In the genomic region with DNA sequence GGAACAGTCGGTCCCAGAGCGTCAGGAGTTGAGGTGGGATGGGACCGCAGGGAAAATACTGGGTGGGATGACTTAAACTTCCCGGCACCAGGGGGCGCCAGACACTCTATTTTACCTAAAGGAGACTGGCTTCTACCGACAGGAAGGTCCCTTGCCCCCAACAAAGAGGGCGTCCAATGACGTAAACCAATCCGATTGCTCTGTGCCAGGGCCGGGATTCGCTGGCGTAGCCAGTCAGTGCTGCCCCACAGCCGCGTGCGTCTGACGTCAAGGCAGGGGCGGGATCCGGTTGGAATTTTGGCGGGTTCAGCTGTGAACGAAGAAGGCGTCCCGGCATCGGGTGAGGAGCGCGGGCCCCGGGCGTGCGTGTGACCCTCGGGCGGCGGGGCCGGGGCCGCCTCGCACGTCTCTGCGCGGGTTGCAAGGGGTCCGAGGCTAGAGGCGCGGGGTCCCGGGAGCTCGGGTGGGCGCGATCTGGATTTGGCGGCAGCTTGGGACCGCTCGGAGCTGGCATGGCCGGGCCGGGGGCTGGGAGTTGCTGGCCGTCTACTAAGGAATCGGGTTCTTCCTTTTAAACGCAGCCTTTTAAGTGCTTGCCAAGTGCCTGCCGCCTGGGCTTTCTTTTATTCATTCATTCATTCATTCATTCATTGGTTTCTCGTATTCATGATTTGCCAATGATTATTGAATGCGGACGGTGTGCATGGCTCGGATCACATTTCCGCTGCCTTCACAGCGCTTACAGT, we compare ENCODE assay signal across 1 cellular context.
TF ChIP-seq lines count a peak whose summit lies in the region.

A gene (plus strand): TSS at position 292 of the 746 bp plus-strand sequence. CDS start 2,645 bp downstream, outside the sequence.

TF ChIP-seq in K562, 482 proteins besides CTCF, POLR2A, EP300 and RAD21 (continued from another document and continues in another):
- TF ChIP-seq, protein P1, sequence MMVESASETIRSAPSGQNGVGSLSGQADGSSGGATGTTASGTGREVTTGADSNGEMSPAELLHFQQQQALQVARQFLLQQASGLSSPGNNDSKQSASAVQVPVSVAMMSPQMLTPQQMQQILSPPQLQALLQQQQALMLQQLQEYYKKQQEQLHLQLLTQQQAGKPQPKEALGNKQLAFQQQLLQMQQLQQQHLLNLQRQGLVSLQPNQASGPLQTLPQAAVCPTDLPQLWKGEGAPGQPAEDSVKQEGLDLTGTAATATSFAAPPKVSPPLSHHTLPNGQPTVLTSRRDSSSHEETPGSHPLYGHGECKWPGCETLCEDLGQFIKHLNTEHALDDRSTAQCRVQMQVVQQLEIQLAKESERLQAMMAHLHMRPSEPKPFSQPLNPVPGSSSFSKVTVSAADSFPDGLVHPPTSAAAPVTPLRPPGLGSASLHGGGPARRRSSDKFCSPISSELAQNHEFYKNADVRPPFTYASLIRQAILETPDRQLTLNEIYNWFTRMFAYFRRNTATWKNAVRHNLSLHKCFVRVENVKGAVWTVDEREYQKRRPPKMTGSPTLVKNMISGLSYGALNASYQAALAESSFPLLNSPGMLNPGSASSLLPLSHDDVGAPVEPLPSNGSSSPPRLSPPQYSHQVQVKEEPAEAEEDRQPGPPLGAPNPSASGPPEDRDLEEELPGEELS (CRISPR knock-in tag; IDR thresholded peaks at IDR 0.05; ENCODE audit: borderline replicate concordance), result no peak
- TF ChIP-seq, protein P2, sequence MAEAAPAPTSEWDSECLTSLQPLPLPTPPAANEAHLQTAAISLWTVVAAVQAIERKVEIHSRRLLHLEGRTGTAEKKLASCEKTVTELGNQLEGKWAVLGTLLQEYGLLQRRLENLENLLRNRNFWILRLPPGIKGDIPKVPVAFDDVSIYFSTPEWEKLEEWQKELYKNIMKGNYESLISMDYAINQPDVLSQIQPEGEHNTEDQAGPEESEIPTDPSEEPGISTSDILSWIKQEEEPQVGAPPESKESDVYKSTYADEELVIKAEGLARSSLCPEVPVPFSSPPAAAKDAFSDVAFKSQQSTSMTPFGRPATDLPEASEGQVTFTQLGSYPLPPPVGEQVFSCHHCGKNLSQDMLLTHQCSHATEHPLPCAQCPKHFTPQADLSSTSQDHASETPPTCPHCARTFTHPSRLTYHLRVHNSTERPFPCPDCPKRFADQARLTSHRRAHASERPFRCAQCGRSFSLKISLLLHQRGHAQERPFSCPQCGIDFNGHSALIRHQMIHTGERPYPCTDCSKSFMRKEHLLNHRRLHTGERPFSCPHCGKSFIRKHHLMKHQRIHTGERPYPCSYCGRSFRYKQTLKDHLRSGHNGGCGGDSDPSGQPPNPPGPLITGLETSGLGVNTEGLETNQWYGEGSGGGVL (CRISPR knock-in tag; IDR thresholded peaks at IDR 0.05), result no peak
- TF ChIP-seq BHLHE40 (IDR thresholded peaks at IDR 0.05; ENCODE audit: low read length) (peak; percentile 73), CHCHD3 (CRISPR knock-in tag; IDR thresholded peaks at IDR 0.05) (no peak), ZNF551 (CRISPR knock-in tag; IDR thresholded peaks at IDR 0.05) (no peak), TSC22D4 (tag; IDR thresholded peaks at IDR 0.05) (no peak), COPS2 (conservative IDR thresholded peaks at IDR 0.05) (no peak), SIN3B (IDR thresholded peaks at IDR 0.05; ENCODE audit: low read depth) (no peak), ZNF12 (CRISPR knock-in tag; IDR thresholded peaks at IDR 0.05) (0 out of 2 replicates have a peak, but pooled peaks have one; percentile 39), STAG1 (CRISPR knock-in tag; IDR thresholded peaks at IDR 0.05; ENCODE audit: borderline replicate concordance) (peak; percentile 33; the same call in 1 of the 2 replicates), ZNF76 (CRISPR knock-in tag; IDR thresholded peaks at IDR 0.05; ENCODE audit: borderline replicate concordance) (no peak), SUPT5H (IDR thresholded peaks at IDR 0.05) (peak; percentile 66), KDM1A (IDR thresholded peaks at IDR 0.05) (no peak), ADNP (tag; IDR thresholded peaks at IDR 0.05) (no peak), RNF2 (IDR thresholded peaks at IDR 0.05) (no peak), MXI1 (IDR thresholded peaks at IDR 0.05; ENCODE audit: low read depth, low read length) (no peak), ZSCAN32 (CRISPR knock-in tag; IDR thresholded peaks at IDR 0.05) (no peak), CCNT2 (IDR thresholded peaks at IDR 0.05; ENCODE audit: borderline replicate concordance, extremely low read depth, insufficient read length, low read depth, low read length) (peak; percentile 56), STAT5B (CRISPR knock-in tag; IDR thresholded peaks at IDR 0.05) (no peak), ZNF263 (CRISPR knock-in tag; IDR thresholded peaks at IDR 0.05; ENCODE audit: borderline replicate concordance) (no peak), SIX5 (IDR thresholded peaks at IDR 0.05; ENCODE audit: borderline replicate concordance in 1 of 2, insufficient read depth in 1 of 2, low read depth in 1 of 2, low read length in 2 of 2) (peak; percentile 17 to 54; a peak in 1 of 4 replicates), ESRRB (CRISPR knock-in tag; IDR thresholded peaks at IDR 0.05; ENCODE audit: borderline replicate concordance) (no peak), FOXA1 (IDR thresholded peaks at IDR 0.05; ENCODE audit: borderline replicate concordance) (no peak), PTRF (tag; IDR thresholded peaks at IDR 0.05) (no peak), NBN (IDR thresholded peaks at IDR 0.05; ENCODE audit: low read depth) (no peak; the same call in 1 of the 2 replicates), TAL1 (IDR thresholded peaks at IDR 0.05) (no peak), DIDO1 (tag; IDR thresholded peaks at IDR 0.05; ENCODE audit: low read depth) (no peak), EWSR1 (IDR thresholded peaks at IDR 0.05; ENCODE audit: borderline replicate concordance, low read depth, partially characterized antibody) (no peak), JUN (IDR thresholded peaks at IDR 0.05; ENCODE audit: borderline replicate concordance, low read depth, low read length) (peak; percentile 73), JUN (CRISPR knock-in tag; IDR thresholded peaks at IDR 0.05; ENCODE audit: borderline replicate concordance) (0 out of 2 replicates have a peak, but pooled peaks have one; percentile 46), ZNF75A (CRISPR knock-in tag; IDR thresholded peaks at IDR 0.05) (peak; percentile 24; the same call in 1 of the 2 replicates), ZNF695 (CRISPR knock-in tag; IDR thresholded peaks at IDR 0.05) (no peak), ZFP1 (CRISPR knock-in tag; IDR thresholded peaks at IDR 0.05) (no peak), BRD9 (IDR thresholded peaks at IDR 0.05; ENCODE audit: low read depth, partially characterized antibody) (no peak)
- TF ChIP-seq, protein P3, sequence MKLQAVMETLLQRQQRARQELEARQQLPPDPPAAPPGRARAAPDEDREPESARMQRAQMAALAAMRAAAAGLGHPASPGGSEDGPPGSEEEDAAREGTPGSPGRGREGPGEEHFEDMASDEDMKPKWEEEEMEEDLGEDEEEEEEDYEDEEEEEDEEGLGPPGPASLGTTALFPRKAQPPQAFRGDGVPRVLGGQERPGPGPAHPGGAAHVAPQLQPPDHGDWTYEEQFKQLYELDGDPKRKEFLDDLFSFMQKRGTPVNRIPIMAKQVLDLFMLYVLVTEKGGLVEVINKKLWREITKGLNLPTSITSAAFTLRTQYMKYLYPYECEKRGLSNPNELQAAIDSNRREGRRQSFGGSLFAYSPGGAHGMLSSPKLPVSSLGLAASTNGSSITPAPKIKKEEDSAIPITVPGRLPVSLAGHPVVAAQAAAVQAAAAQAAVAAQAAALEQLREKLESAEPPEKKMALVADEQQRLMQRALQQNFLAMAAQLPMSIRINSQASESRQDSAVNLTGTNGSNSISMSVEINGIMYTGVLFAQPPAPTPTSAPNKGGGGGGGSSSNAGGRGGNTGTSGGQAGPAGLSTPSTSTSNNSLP (IDR thresholded peaks at IDR 0.05; ENCODE audit: borderline replicate concordance, low read depth, low read length), result no peak
- TF ChIP-seq, protein P4, sequence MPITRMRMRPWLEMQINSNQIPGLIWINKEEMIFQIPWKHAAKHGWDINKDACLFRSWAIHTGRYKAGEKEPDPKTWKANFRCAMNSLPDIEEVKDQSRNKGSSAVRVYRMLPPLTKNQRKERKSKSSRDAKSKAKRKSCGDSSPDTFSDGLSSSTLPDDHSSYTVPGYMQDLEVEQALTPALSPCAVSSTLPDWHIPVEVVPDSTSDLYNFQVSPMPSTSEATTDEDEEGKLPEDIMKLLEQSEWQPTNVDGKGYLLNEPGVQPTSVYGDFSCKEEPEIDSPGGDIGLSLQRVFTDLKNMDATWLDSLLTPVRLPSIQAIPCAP (CRISPR knock-in tag; IDR thresholded peaks at IDR 0.05; ENCODE audit: borderline replicate concordance), result no peak
- TF ChIP-seq, protein P5, sequence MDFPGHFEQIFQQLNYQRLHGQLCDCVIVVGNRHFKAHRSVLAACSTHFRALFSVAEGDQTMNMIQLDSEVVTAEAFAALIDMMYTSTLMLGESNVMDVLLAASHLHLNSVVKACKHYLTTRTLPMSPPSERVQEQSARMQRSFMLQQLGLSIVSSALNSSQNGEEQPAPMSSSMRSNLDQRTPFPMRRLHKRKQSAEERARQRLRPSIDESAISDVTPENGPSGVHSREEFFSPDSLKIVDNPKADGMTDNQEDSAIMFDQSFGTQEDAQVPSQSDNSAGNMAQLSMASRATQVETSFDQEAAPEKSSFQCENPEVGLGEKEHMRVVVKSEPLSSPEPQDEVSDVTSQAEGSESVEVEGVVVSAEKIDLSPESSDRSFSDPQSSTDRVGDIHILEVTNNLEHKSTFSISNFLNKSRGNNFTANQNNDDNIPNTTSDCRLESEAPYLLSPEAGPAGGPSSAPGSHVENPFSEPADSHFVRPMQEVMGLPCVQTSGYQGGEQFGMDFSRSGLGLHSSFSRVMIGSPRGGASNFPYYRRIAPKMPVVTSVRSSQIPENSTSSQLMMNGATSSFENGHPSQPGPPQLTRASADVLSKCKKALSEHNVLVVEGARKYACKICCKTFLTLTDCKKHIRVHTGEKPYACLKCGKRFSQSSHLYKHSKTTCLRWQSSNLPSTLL (IDR thresholded peaks at IDR 0.05), result no peak
- TF ChIP-seq, protein P6, sequence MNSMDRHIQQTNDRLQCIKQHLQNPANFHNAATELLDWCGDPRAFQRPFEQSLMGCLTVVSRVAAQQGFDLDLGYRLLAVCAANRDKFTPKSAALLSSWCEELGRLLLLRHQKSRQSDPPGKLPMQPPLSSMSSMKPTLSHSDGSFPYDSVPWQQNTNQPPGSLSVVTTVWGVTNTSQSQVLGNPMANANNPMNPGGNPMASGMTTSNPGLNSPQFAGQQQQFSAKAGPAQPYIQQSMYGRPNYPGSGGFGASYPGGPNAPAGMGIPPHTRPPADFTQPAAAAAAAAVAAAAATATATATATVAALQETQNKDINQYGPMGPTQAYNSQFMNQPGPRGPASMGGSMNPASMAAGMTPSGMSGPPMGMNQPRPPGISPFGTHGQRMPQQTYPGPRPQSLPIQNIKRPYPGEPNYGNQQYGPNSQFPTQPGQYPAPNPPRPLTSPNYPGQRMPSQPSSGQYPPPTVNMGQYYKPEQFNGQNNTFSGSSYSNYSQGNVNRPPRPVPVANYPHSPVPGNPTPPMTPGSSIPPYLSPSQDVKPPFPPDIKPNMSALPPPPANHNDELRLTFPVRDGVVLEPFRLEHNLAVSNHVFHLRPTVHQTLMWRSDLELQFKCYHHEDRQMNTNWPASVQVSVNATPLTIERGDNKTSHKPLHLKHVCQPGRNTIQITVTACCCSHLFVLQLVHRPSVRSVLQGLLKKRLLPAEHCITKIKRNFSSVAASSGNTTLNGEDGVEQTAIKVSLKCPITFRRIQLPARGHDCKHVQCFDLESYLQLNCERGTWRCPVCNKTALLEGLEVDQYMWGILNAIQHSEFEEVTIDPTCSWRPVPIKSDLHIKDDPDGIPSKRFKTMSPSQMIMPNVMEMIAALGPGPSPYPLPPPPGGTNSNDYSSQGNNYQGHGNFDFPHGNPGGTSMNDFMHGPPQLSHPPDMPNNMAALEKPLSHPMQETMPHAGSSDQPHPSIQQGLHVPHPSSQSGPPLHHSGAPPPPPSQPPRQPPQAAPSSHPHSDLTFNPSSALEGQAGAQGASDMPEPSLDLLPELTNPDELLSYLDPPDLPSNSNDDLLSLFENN (IDR thresholded peaks at IDR 0.05; ENCODE audit: low read depth in 2 of 2, low read length in 2 of 2), result no peak
- TF ChIP-seq, protein P7, sequence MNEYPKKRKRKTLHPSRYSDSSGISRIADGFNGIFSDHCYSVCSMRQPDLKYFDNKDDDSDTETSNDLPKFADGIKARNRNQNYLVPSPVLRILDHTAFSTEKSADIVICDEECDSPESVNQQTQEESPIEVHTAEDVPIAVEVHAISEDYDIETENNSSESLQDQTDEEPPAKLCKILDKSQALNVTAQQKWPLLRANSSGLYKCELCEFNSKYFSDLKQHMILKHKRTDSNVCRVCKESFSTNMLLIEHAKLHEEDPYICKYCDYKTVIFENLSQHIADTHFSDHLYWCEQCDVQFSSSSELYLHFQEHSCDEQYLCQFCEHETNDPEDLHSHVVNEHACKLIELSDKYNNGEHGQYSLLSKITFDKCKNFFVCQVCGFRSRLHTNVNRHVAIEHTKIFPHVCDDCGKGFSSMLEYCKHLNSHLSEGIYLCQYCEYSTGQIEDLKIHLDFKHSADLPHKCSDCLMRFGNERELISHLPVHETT (CRISPR knock-in tag; conservative IDR thresholded peaks at IDR 0.05 in 1 of 2, IDR thresholded peaks at IDR 0.05 in 1 of 2), result no peak
- TF ChIP-seq, protein P8, sequence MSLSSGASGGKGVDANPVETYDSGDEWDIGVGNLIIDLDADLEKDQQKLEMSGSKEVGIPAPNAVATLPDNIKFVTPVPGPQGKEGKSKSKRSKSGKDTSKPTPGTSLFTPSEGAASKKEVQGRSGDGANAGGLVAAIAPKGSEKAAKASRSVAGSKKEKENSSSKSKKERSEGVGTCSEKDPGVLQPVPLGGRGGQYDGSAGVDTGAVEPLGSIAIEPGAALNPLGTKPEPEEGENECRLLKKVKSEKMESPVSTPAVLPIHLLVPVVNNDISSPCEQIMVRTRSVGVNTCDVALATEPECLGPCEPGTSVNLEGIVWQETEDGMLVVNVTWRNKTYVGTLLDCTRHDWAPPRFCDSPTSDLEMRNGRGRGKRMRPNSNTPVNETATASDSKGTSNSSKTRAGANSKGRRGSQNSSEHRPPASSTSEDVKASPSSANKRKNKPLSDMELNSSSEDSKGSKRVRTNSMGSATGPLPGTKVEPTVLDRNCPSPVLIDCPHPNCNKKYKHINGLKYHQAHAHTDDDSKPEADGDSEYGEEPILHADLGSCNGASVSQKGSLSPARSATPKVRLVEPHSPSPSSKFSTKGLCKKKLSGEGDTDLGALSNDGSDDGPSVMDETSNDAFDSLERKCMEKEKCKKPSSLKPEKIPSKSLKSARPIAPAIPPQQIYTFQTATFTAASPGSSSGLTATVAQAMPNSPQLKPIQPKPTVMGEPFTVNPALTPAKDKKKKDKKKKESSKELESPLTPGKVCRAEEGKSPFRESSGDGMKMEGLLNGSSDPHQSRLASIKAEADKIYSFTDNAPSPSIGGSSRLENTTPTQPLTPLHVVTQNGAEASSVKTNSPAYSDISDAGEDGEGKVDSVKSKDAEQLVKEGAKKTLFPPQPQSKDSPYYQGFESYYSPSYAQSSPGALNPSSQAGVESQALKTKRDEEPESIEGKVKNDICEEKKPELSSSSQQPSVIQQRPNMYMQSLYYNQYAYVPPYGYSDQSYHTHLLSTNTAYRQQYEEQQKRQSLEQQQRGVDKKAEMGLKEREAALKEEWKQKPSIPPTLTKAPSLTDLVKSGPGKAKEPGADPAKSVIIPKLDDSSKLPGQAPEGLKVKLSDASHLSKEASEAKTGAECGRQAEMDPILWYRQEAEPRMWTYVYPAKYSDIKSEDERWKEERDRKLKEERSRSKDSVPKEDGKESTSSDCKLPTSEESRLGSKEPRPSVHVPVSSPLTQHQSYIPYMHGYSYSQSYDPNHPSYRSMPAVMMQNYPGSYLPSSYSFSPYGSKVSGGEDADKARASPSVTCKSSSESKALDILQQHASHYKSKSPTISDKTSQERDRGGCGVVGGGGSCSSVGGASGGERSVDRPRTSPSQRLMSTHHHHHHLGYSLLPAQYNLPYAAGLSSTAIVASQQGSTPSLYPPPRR (CRISPR knock-in tag; IDR thresholded peaks at IDR 0.05; ENCODE audit: borderline replicate concordance), result no peak
